Comparison of ENCODE assay signal across 27 cellular contexts in genomic region chr2:119439574-119440500, GRCh38. TPM values are rescaled to one million over a fixed set of nuclear protein-coding genes. Genes with fewer than 3 reads are reported as not detected.
DNase-seq lines count a peak whose midpoint lies in the region; ATAC-seq, FAIRE-seq and TF ChIP-seq lines count a peak whose summit lies in the region.
"Had no signal": no experiment of that assay in that cellular context is flagged by ENCODE, and none has a peak within 500 bp of the region (broad histone marks: within the 10 kb centered on the region; RNA-seq: fewer than 3 reads in every experiment).

No MANE protein-coding gene starts in this region.

- intact Hi-C loops in HepG2 (cut with micrococcal nuclease; ENCODE audit: unreplicated experiment) (loop anchor here (1.0 kb wide), 1 partner anchor 31 kb away; no protein-coding TSS in a partner anchor), thyroid gland (cut with DNase I) (no loop called here)

- peak; percentile 50 for DNase-seq in activated effector memory CD4-positive, alpha-beta T cell treated with anti-CD3 and anti-CD28 coated beads, Interleukin-2, amount 50 U/mL, for 16 hours
- DNase-seq in activated effector memory CD4-positive, alpha-beta T cell treated with Interleukin-2 at 50 U/mL for 16 hours, result no peak
- no peak for DNase-seq in HepG2 (ENCODE audit: low spot score)
- DNase-seq in neuronal stem cell (ENCODE audit: low spot score), result no peak
- DNase-seq in thyroid gland, result peak; percentile 54 to 55
- DNase-seq in SKM-1 (lab: John Stamatoyannopoulos, UW; ENCODE audit: unreplicated experiment), result no peak
- DNase-seq in stimulated activated CD4-positive, alpha-beta T cell treated with anti-CD3 and anti-CD28 coated beads, Interleukin-12 subunit alpha, Interleukin-12 subunit beta, amount 100 ng/mL, for 4 hours, result no peak
- DNase-seq: 8988T; Caco-2; CD4-positive, alpha-beta memory T cell; DMS 273 treated with DMSO at 0.1 percent for 48 hours; DMS79 treated with DMSO at 0.1 percent for 48 hours; HCEC 1CT; MM.1S; NCI-H1048; NCI-H1436; NCI-H187 treated with DMSO at 0.1 percent for 48 hours; NCI-H2227 treated with DMSO at 0.1 percent for 48 hours; NCI-H510A treated with DMSO at 0.1 percent for 48 hours; NCI-H748 treated with DMSO at 0.1 percent for 48 hours had no signal

- CTCF ChIA-PET in HepG2 (lab: Yijun Ruan, JAX; ENCODE audit: low intra/inter-chr PET ratio, low total read pairs), result interaction anchor here (1.2 kb wide), 1 partner anchor 37 kb away, joined by 3 read pairs; no protein-coding TSS in a partner anchor

- H3K23ac ChIP-seq in neuronal stem cell (ENCODE audit: low read depth, low read length, poor library complexity), result no peak overlapping the region

- H3K9me3 ChIP-seq in HepG2 (ENCODE audit: low read length) (no peaks in the 10 kb centered on the region), neuronal stem cell (replicated peaks in 1 of 2; ENCODE audit: control insufficient read depth in 2 of 2, insufficient read depth in 1 of 2, low read depth in 1 of 2, low read length in 2 of 2) (no peaks in the 10 kb centered on the region), thyroid gland (no peaks in the 10 kb centered on the region)
- H3K9me3 ChIP-seq: BLaER1 treated with 17β-estradiol and CSF1 and Interleukin-3, amounts not matched to agents 10 nM and 100 nM; Caco-2; Peyer's patch; SJSA1 had no signal

- peaks cover 37% of the 10 kb centered on the region for H3K79me2 ChIP-seq in HepG2 (ENCODE audit: insufficient read depth, low read length)

- BruUV-seq in HepG2 (replicated peaks; lab: Mats Ljungman, UMichigan), result no TSS peak

- peak overlapping the region in 1 of 3 experiments; percentile 8; a peak in 1 of 6 replicates for H3K4me3 ChIP-seq in HepG2 (replicated peaks in 1 of 3; ENCODE audit: insufficient read depth in 1 of 3, low read depth in 2 of 3, low read length in 3 of 3)
- H3K4me3 ChIP-seq in neuronal stem cell (ENCODE audit: low read length in 2 of 2), result no peak overlapping the region
- no peak overlapping the region for H3K4me3 ChIP-seq in thyroid gland (replicated peaks in 1 of 3)
- H3K4me3 ChIP-seq: BLaER1 treated with 17β-estradiol and CSF1 and Interleukin-3, amounts not matched to agents 10 nM and 100 nM; K562; Peyer's patch; SJSA1 had no signal

- H2AFZ ChIP-seq in HepG2 (ENCODE audit: low read length), result no peak overlapping the region
- no peak overlapping the region for H2AFZ ChIP-seq in neuronal stem cell (ENCODE audit: low read length)

- peak overlapping the region; percentile 24 for H3K4ac ChIP-seq in neuronal stem cell (ENCODE audit: low read length)

- no peak for TF ChIP-seq POLR2A in HepG2 (IDR thresholded peaks at IDR 0.05; ENCODE audit: insufficient read depth in 1 of 2, low read depth in 2 of 2, low read length in 2 of 2)
- TF ChIP-seq POLR2A in thyroid gland (IDR thresholded peaks at IDR 0.05), result no peak

- no peak overlapping the region for H3K27ac ChIP-seq in HepG2 (ENCODE audit: extremely low read length, insufficient read depth, low read length)
- no peak overlapping the region for H3K27ac ChIP-seq in neuronal stem cell (replicated peaks; ENCODE audit: low read length)
- no peak overlapping the region for H3K27ac ChIP-seq in thyroid gland
- H3K27ac ChIP-seq: BLaER1 treated with 17β-estradiol and CSF1 and Interleukin-3, amounts not matched to agents 10 nM and 100 nM; SJSA1 had no signal

- peaks cover 18% of the 10 kb centered on the region; the same call in 1 of the 2 replicates for H4K20me1 ChIP-seq in HepG2 (ENCODE audit: insufficient read depth, low read length)

- H3K4me1 ChIP-seq in HepG2 (ENCODE audit: insufficient read depth, low read length), result peaks cover 81% of the 10 kb centered on the region
- H3K4me1 ChIP-seq in neuronal stem cell (ENCODE audit: control insufficient read depth in 2 of 2, insufficient read depth in 1 of 2, low read depth in 1 of 2, low read length in 2 of 2), result no peaks in the 10 kb centered on the region
- peaks cover 17 to 33% of the 10 kb centered on the region in 2 donors for H3K4me1 ChIP-seq in thyroid gland
- H3K4me1 ChIP-seq: SJSA1 had no signal

- H3K79me1 ChIP-seq in neuronal stem cell (ENCODE audit: low read depth, low read length), result no peaks in the 10 kb centered on the region

- H3K9ac ChIP-seq in HepG2 (ENCODE audit: insufficient read depth, low read depth, low read length) (no peak overlapping the region), neuronal stem cell (ENCODE audit: low read depth, low read length, poor library complexity) (no peak overlapping the region)
- H3K9ac ChIP-seq: BLaER1 treated with 17β-estradiol and CSF1 and Interleukin-3, amounts not matched to agents 10 nM and 100 nM had no signal

- ATAC-seq in HepG2 (no peak), HG02571 (IDR thresholded peaks at IDR 0.05; ENCODE audit: unreplicated experiment) (no peak)
- ATAC-seq: K562, Right ventricle myocardium inferior had no signal

- H2AK5ac ChIP-seq in neuronal stem cell (ENCODE audit: low read depth, low read length), result peak overlapping the region; percentile 56

- H2BK15ac ChIP-seq in neuronal stem cell (ENCODE audit: low read length), result no peak overlapping the region

- in situ Hi-C loops in HepG2 (cut with HindIII; ENCODE audit: extremely low pct_ligation_motif_present, low pct_unique_long_range_greater_than_20kb), result loop anchor here (5.0 kb wide), 1 partner anchor 32 kb away; no protein-coding TSS in a partner anchor

- no peak for TF ChIP-seq CTCF in HepG2 (CRISPR knock-in tag; IDR thresholded peaks at IDR 0.05)
- no peak for TF ChIP-seq CTCF in thyroid gland (IDR thresholded peaks at IDR 0.05)

- H4K8ac ChIP-seq in neuronal stem cell (ENCODE audit: low read depth, low read length), result no peak overlapping the region

- no peak overlapping the region for H2BK5ac ChIP-seq in neuronal stem cell (ENCODE audit: low read length)

- H4K91ac ChIP-seq in neuronal stem cell (ENCODE audit: low read depth, low read length, poor library complexity), result no peak overlapping the region

- no peak for TF ChIP-seq RAD21 in HepG2 (CRISPR knock-in tag; IDR thresholded peaks at IDR 0.05)

- peaks cover 0 to 2% of the 10 kb centered on the region in 2 experiments; a peak in 3 of 5 replicates for H3K36me3 ChIP-seq in HepG2 (replicated peaks in 1 of 2; ENCODE audit: control insufficient read depth in 1 of 2, insufficient read depth in 2 of 2, low read length in 2 of 2)
- no peaks in the 10 kb centered on the region for H3K36me3 ChIP-seq in neuronal stem cell (replicated peaks in 1 of 2; ENCODE audit: control insufficient read depth in 2 of 2, insufficient read depth in 2 of 2, low read length in 2 of 2)
- H3K36me3 ChIP-seq in thyroid gland, result no peaks in the 10 kb centered on the region
- H3K36me3 ChIP-seq: SJSA1 had no signal

- peak overlapping the region; percentile 9 for H3K14ac ChIP-seq in neuronal stem cell (ENCODE audit: low read length)

- FAIRE-seq in HepG2 (lab: Jason Lieb, UNC), result no peak
- FAIRE-seq: K562 had no signal

- no peak overlapping the region for H2BK120ac ChIP-seq in neuronal stem cell (ENCODE audit: low read depth, low read length)

- WGBS in HepG2 (ENCODE audit: low lambda C conversion rate), result 78% methylated on average over 14 of the region's 15 CpGs
- WGBS in neuronal stem cell (ENCODE audit: extremely low coverage in 2 of 2, insufficient read length in 2 of 2, insufficient replicate concordance in 1 of 2), 2 donors, result no CpG with 5 or more reads among the region's 15 CpGs
- 71 to 82% methylated on average over 13 to 14 of the region's 15 CpGs for WGBS in thyroid gland, 2 donors

- no peak overlapping the region for H2BK12ac ChIP-seq in neuronal stem cell (ENCODE audit: low read length)

- POLR2A ChIA-PET in HepG2 (lab: Yijun Ruan, JAX), result interaction anchor here (1.0 to 3.5 kb wide), 6 partner anchors 9 to 16 kb away, joined by 4 to 21 read pairs (median 6); partner anchors contain the start of gene TMEM37

- TF ChIP-seq EP300 in HepG2 (IDR thresholded peaks at IDR 0.05; ENCODE audit: low read depth in 2 of 2, low read length in 2 of 2) (no peak), HepG2 (CRISPR knock-in tag; IDR thresholded peaks at IDR 0.05; ENCODE audit: borderline replicate concordance) (no peak)

- no peaks in the 10 kb centered on the region for H3K27me3 ChIP-seq in HepG2 (ENCODE audit: control insufficient read depth in 1 of 2, insufficient read depth in 2 of 2, low read length in 2 of 2)
- peaks cover 0 to 21% (median 0%) of the 10 kb centered on the region in 3 experiments for H3K27me3 ChIP-seq in neuronal stem cell (ENCODE audit: control insufficient read depth in 3 of 3, insufficient read depth in 3 of 3, low read depth in 1 of 3, low read length in 3 of 3)
- H3K27me3 ChIP-seq in thyroid gland, result no peaks in the 10 kb centered on the region
- H3K27me3 ChIP-seq: BLaER1 treated with 17β-estradiol and CSF1 and Interleukin-3, amounts not matched to agents 10 nM and 100 nM; Peyer's patch; SJSA1 had no signal

- H3K18ac ChIP-seq in neuronal stem cell (ENCODE audit: low read length), result peak overlapping the region; percentile 27

- H3K4me2 ChIP-seq in HepG2 (ENCODE audit: low read depth, low read length) (peak overlapping the region; percentile 33), neuronal stem cell (ENCODE audit: insufficient read depth, low read length, poor library complexity, severe bottlenecking) (no peak overlapping the region)
- H3K4me2 ChIP-seq: BLaER1 treated with 17β-estradiol and CSF1 and Interleukin-3, amounts not matched to agents 10 nM and 100 nM had no signal

RNA-seq across cellular contexts. Expression of gene TMEM37, which starts 8.2 kb away (rescaled TPM):
- total RNA-seq in HepG2 (2016; rRNA removed; fragmentation: Illumina TruSeq; extraction: Trizol), result 23.7 and 37.7 TPM in 2 replicates
- total RNA-seq in HepG2 (2016; cell fraction: cytosol; rRNA removed; fragmentation: Illumina TruSeq; extraction: Trizol; ENCODE audit: low read depth), result 28.9 and 37.4 TPM in 2 replicates
- total RNA-seq in HepG2 (2016; cell fraction: insoluble cytoplasmic fraction; rRNA removed; fragmentation: Illumina TruSeq; extraction: Trizol), result 22.3 and 38.3 TPM in 2 replicates
- 42.2 and 48.4 TPM in 2 replicates for total RNA-seq in HepG2 (2016; cell fraction: membrane; rRNA removed; fragmentation: Illumina TruSeq; extraction: Trizol)
- 34.2 and 36.8 TPM in 2 replicates for total RNA-seq in HepG2 (2016; cell fraction: nucleus; rRNA removed; fragmentation: Illumina TruSeq; extraction: Trizol)
- 115 and 141 TPM in 2 replicates for polyA plus RNA-seq in HepG2 (2011; rRNA removed)
- 117 and 121 TPM in 2 replicates for polyA plus RNA-seq in HepG2 (2011; cell fraction: cytosol; rRNA removed)
- polyA plus RNA-seq in HepG2 (2011; cell fraction: nucleus; rRNA removed), result 112 and 119 TPM in 2 replicates
- polyA plus RNA-seq in HepG2 (2012), result 79.4 and 99.6 TPM in 2 replicates
- 35.8 and 51.6 TPM in 2 replicates for polyA plus RNA-seq in HepG2 (2016; cell fraction: cytosol; fragmentation: Illumina TruSeq; extraction: Trizol; ENCODE audit: low read depth)
- 29.9 and 33.6 TPM in 2 replicates for polyA plus RNA-seq in HepG2 (2016; cell fraction: insoluble cytoplasmic fraction; fragmentation: Illumina TruSeq; extraction: Trizol; ENCODE audit: low read depth)
- polyA plus RNA-seq in HepG2 (2016; cell fraction: membrane; fragmentation: Illumina TruSeq; extraction: Trizol; ENCODE audit: low read depth), result 42.8 and 53.0 TPM in 2 replicates
- 58.5 and 61.9 TPM in 2 replicates for polyA plus RNA-seq in HepG2 (2016; cell fraction: nucleus; fragmentation: Illumina TruSeq; extraction: Trizol; ENCODE audit: insufficient read depth, low read depth)
- 8.6 and 130 TPM in 2 replicates for polyA minus RNA-seq in HepG2 (2011; rRNA and poly(A)+ RNA removed; ENCODE audit: low replicate concordance)
- 23.8 and 26.3 TPM in 2 replicates for polyA minus RNA-seq in HepG2 (2011; cell fraction: cytosol; rRNA and poly(A)+ RNA removed)
- polyA minus RNA-seq in HepG2 (2011; cell fraction: nucleus; rRNA and poly(A)+ RNA removed), result 72.6 and 73.7 TPM in 2 replicates
- polyA plus RNA-seq in neuronal stem cell (2013, experiment 1 of 2), result 0.71 TPM
- 0.58 TPM for polyA plus RNA-seq in neuronal stem cell (2013, experiment 2 of 2)
- 10 to 100 TPM; 34.4 to 50.2 (median 43.1) TPM for total RNA-seq in thyroid gland
- total RNA-seq: OCI-LY7, SJSA1 had no signal
- polyA plus RNA-seq: CD4-positive, alpha-beta memory T cell had no signal

Comparison
In these comparisons a context has a peak if more than half of its experiments do, and no peak if none do; other contexts are left out.
1. DNase-seq: peak in activated effector memory CD4-positive, alpha-beta T cell treated with anti-CD3 and anti-CD28 coated beads, Interleukin-2, amount 50 U/mL, for 16 hours (single experiment) and thyroid gland (2 of 2); none in activated effector memory CD4-positive, alpha-beta T cell treated with Interleukin-2 at 50 U/mL for 16 hours (single experiment), HepG2 (single experiment), neuronal stem cell (single experiment), SKM-1 (single experiment) and stimulated activated CD4-positive, alpha-beta T cell treated with anti-CD3 and anti-CD28 coated beads, Interleukin-12 subunit alpha, Interleukin-12 subunit beta, amount 100 ng/mL, for 4 hours (single experiment).